ENCODE assay signal across 21 cellular contexts in the genomic region with DNA sequence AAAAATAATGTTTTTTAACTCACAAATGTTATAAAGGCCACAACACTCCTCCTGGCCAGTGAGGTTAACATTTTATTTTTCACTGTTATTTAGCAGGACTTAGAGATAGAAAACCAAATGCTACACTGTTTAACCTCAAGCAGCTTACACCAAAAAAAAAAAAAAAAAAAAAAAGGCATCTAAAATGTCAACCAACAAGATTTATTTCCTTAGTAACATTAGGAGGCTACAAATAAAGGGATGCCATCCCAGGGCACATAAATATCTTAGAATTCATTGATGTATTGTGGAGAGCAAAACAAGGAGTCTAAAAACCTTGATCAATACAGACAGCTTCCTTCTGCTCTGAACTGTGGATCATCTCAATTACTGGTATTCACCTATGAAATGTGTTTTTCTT. TPM values are rescaled to one million over a fixed set of nuclear protein-coding genes. Genes with fewer than 3 reads are reported as not detected.
"Had no signal": no experiment of that assay in that cellular context is flagged by ENCODE, and none has a peak within 500 bp of the region (broad histone marks: within the 10 kb centered on the region; RNA-seq: fewer than 3 reads in every experiment).

No MANE protein-coding gene starts in this region.

- DNase-seq: left colon; naive thymus-derived CD8-positive, alpha-beta T cell; nucleus accumbens; pancreas; right cardiac atrium; stimulated activated CD4-positive, alpha-beta T cell treated with anti-CD3 and anti-CD28 coated beads, Interleukin-2, amount 100 ng/mL, for 24 hours; stimulated activated CD4-positive, alpha-beta T cell treated with anti-CD3 and anti-CD28 coated beads, Interleukin-4, amount 100 ng/mL, for 4 hours; stimulated activated naive CD4-positive, alpha-beta T cell; stomach; substantia nigra; transverse colon had no signal

- H3K4me1 Mint-ChIP-seq: naive thymus-derived CD8-positive, alpha-beta T cell had no signal

- H3K27me3 ChIP-seq: cardiac muscle cell, gastroesophageal sphincter, pancreas, stomach, transverse colon had no signal

- H3K27ac Mint-ChIP-seq: dendritic cell treated with granulocyte-macrophage colony-stimulating factor and Interleukin-4, amounts not matched to agents 40 ng/mL and 50 ng/mL, for 4 days; naive thymus-derived CD8-positive, alpha-beta T cell; progenitor cell of endocrine pancreas had no signal

- H3K4me1 ChIP-seq: gastroesophageal sphincter, pancreas, stomach had no signal

- H3K4me3 Mint-ChIP-seq: dendritic cell treated with granulocyte-macrophage colony-stimulating factor and Interleukin-4, amounts not matched to agents 40 ng/mL and 50 ng/mL, for 4 days; naive thymus-derived CD8-positive, alpha-beta T cell; neural crest cell had no signal

- ATAC-seq: gastroesophageal sphincter; left colon; naive thymus-derived CD8-positive, alpha-beta T cell; pancreas; right cardiac atrium had no signal

- H3K9me3 ChIP-seq: gastroesophageal sphincter, pancreas, thoracic aorta, transverse colon had no signal

- FAIRE-seq: colon, endothelial cell of umbilical vein, pancreas had no signal

- H3K9me3 Mint-ChIP-seq: dendritic cell treated with granulocyte-macrophage colony-stimulating factor and Interleukin-4, amounts not matched to agents 40 ng/mL and 50 ng/mL, for 4 days; neural crest cell had no signal

- H3K4me3 ChIP-seq: cardiac muscle cell, gastroesophageal sphincter, pancreas, stomach, thoracic aorta, transverse colon had no signal

- H3K27ac ChIP-seq: cardiac muscle cell, gastroesophageal sphincter, pancreas, stomach, thoracic aorta, transverse colon had no signal

- H3K27me3 Mint-ChIP-seq: dendritic cell treated with granulocyte-macrophage colony-stimulating factor and Interleukin-4, amounts not matched to agents 40 ng/mL and 50 ng/mL, for 4 days; progenitor cell of endocrine pancreas had no signal

- H3K36me3 ChIP-seq: cardiac muscle cell, gastroesophageal sphincter, pancreas, stomach, thoracic aorta, transverse colon had no signal

RNA-seq across cellular contexts. Expression of a gene that starts 53.7 kb away (rescaled TPM):
- total RNA-seq: mesenteric fat pad; mononuclear cell; naive thymus-derived CD8-positive, alpha-beta T cell; thoracic aorta had no signal
